8 cellular contexts compared by ENCODE assay signal in genomic region chr5:157671592-157672330, GRCh38. TPM values are rescaled to one million over a fixed set of nuclear protein-coding genes. Genes with fewer than 3 reads are reported as not detected.
DNase-seq lines count a peak whose midpoint lies in the region; ATAC-seq and TF ChIP-seq lines count a peak whose summit lies in the region.

No MANE protein-coding gene starts in this region.

- TF ChIP-seq CTCF in GM12864 (IDR thresholded peaks at IDR 0.05; ENCODE audit: low read depth, low read length, missing control alignments), result no peak
- no peak for TF ChIP-seq CTCF in hepatocyte (IDR thresholded peaks at IDR 0.05; ENCODE audit: poor library complexity)

- peaks cover 6% of the 10 kb centered on the region for H3K36me3 Mint-ChIP-seq in activated CD4-positive, alpha-beta memory T cell treated with anti-CD3 and anti-CD28 coated beads, Interleukin-2, amount 10 ng/mL, durations not matched to agents 7 days and 5 days (ENCODE audit: low read depth)

- H3K36me3 ChIP-seq in hepatocyte (replicated peaks; ENCODE audit: insufficient read depth, low read depth), result no peaks in the 10 kb centered on the region

- H3K27me3 ChIP-seq in hepatocyte, result no peaks in the 10 kb centered on the region

- H3K27ac ChIP-seq in hepatocyte, result peak overlapping the region; percentile 84

- no peaks in the 10 kb centered on the region for H3K9me3 Mint-ChIP-seq in activated CD4-positive, alpha-beta memory T cell treated with anti-CD3 and anti-CD28 coated beads, Interleukin-2, amount 10 ng/mL, durations not matched to agents 7 days and 5 days

- no peak overlapping the region for H3K27ac Mint-ChIP-seq in activated CD4-positive, alpha-beta memory T cell treated with anti-CD3 and anti-CD28 coated beads, Interleukin-2, amount 10 ng/mL, durations not matched to agents 7 days and 5 days

- over 99% methylated on average over 57 of the region's 57 CpGs for WGBS in hepatocyte (ENCODE audit: low lambda C conversion rate, missing lambda C conversion rate)

- H3K9me2 ChIP-seq in hepatocyte (replicated peaks; ENCODE audit: insufficient read depth), result no peaks in the 10 kb centered on the region

- H3K4me1 ChIP-seq in hepatocyte (ENCODE audit: insufficient read depth), result peaks cover 6% of the 10 kb centered on the region

- H3K4me3 ChIP-seq in GM12864 (ENCODE audit: low read depth, low read length) (peak overlapping the region; percentile 58), hepatocyte (no peak overlapping the region)

- CTCF ChIA-PET in activated CD4-positive, alpha-beta memory T cell treated with anti-CD3 and anti-CD28 coated beads, Interleukin-2, amount 10 ng/mL, durations not matched to agents 7 days and 5 days (lab: Charles Lee), result interaction anchor here (4.6 kb wide), 1 partner anchor 71 kb away, joined by 48 read pairs; the partner anchor contains the start of gene LSM11

- H4K20me1 ChIP-seq in hepatocyte (ENCODE audit: insufficient read depth, poor library complexity, severe bottlenecking), result no peaks in the 10 kb centered on the region

- peak overlapping the region; percentile 88 for H3K4me3 Mint-ChIP-seq in activated CD4-positive, alpha-beta memory T cell treated with anti-CD3 and anti-CD28 coated beads, Interleukin-2, amount 10 ng/mL, durations not matched to agents 7 days and 5 days

- DNase-seq in GM12864 (ENCODE audit: low read depth) (no peak), hepatocyte (ENCODE audit: low spot score) (no peak), sciatic nerve (ENCODE audit: low spot score) (no peak), NCI-H226 (no peak), NCI-H524 treated with DMSO at 0.1 percent for 48 hours (lab: John Stamatoyannopoulos, UW) (no peak)
- no peak for DNase-seq in activated CD4-positive, alpha-beta memory T cell treated with anti-CD3 and anti-CD28 coated beads, Interleukin-2, amount 10 ng/mL, durations not matched to agents 7 days and 5 days

- peaks cover 25% of the 10 kb centered on the region for H3K4me1 Mint-ChIP-seq in activated CD4-positive, alpha-beta memory T cell treated with anti-CD3 and anti-CD28 coated beads, Interleukin-2, amount 10 ng/mL, durations not matched to agents 7 days and 5 days

- peak; percentile 18 for ATAC-seq in sciatic nerve
- ATAC-seq in GM19324 (IDR thresholded peaks at IDR 0.05; ENCODE audit: low FRiP score, unreplicated experiment), result no peak
- ATAC-seq in HG02973 (IDR thresholded peaks at IDR 0.05; ENCODE audit: unreplicated experiment), result no peak

- H3K27me3 Mint-ChIP-seq in activated CD4-positive, alpha-beta memory T cell treated with anti-CD3 and anti-CD28 coated beads, Interleukin-2, amount 10 ng/mL, durations not matched to agents 7 days and 5 days, result peaks cover 29% of the 10 kb centered on the region

- POLR2A ChIA-PET in activated CD4-positive, alpha-beta memory T cell treated with anti-CD3 and anti-CD28 coated beads, Interleukin-2, amount 10 ng/mL, durations not matched to agents 7 days and 5 days (lab: Charles Lee), result interaction anchor here (1.3 kb wide), 1 partner anchor 130 kb away, joined by 4 read pairs; no protein-coding TSS in a partner anchor

- intact Hi-C loops in sciatic nerve (cut with DNase I), result no loop called here

- H3K9me3 ChIP-seq in hepatocyte (ENCODE audit: low read depth), result no peaks in the 10 kb centered on the region

- H2AFZ ChIP-seq in hepatocyte, result no peak overlapping the region

- H3K79me2 ChIP-seq in hepatocyte, result no peaks in the 10 kb centered on the region

- H3K4me2 ChIP-seq in hepatocyte, result no peak overlapping the region

RNA-seq across cellular contexts. Expression of gene C5orf52, which starts 0.4 kb away (rescaled TPM):
- total RNA-seq in activated CD4-positive, alpha-beta memory T cell treated with anti-CD3 and anti-CD28 coated beads, Interleukin-2, amount 10 ng/mL, durations not matched to agents 7 days and 5 days, result not detected
- total RNA-seq in hepatocyte (not detected in 2 replicates), sciatic nerve (not detected)
- polyA plus RNA-seq in hepatocyte, result not detected in 2 replicates

RNA-seq across cellular contexts. Expression of gene SOX30, which starts 19.5 kb away (rescaled TPM):
- total RNA-seq in activated CD4-positive, alpha-beta memory T cell treated with anti-CD3 and anti-CD28 coated beads, Interleukin-2, amount 10 ng/mL, durations not matched to agents 7 days and 5 days, result under 1 TPM; 0.18 to 0.33 TPM
- total RNA-seq in hepatocyte (not detected in 2 replicates), sciatic nerve (0.13 TPM)
- 0.44 TPM in 1 of 2 replicates, not detected in the other for polyA plus RNA-seq in hepatocyte

RNA-seq across cellular contexts. Expression of gene THG1L, which starts 59.5 kb away (rescaled TPM):
- 10 to 100 TPM; 10.6 to 11.4 TPM for total RNA-seq in activated CD4-positive, alpha-beta memory T cell treated with anti-CD3 and anti-CD28 coated beads, Interleukin-2, amount 10 ng/mL, durations not matched to agents 7 days and 5 days
- total RNA-seq in hepatocyte, result 10.2 and 16.2 TPM in 2 replicates
- 7.5 and 8.8 TPM in 2 replicates for polyA plus RNA-seq in hepatocyte
- total RNA-seq in sciatic nerve, result 5.8 TPM
